1 cellular context compared by ENCODE assay signal in genomic region chr6:47655719-47656595, GRCh38.
TF ChIP-seq lines count a peak whose summit lies in the region.

No MANE protein-coding gene starts in this region.

TF ChIP-seq in HEK293, 187 proteins besides CTCF, POLR2A, EP300 and RAD21 (continued from another document and continues in another):
- TF ChIP-seq ZBTB11 (tag by site-specific recombination; conservative IDR thresholded peaks at IDR 0.05; ENCODE audit: low read depth), result no peak
- no peak for TF ChIP-seq AEBP2 (tag by site-specific recombination; IDR thresholded peaks at IDR 0.05; ENCODE audit: borderline replicate concordance)
- no peak for TF ChIP-seq ZNF132 (tag by site-specific recombination; IDR thresholded peaks at IDR 0.05; ENCODE audit: borderline replicate concordance)
- no peak for TF ChIP-seq ZSCAN4 (tag by site-specific recombination; IDR thresholded peaks at IDR 0.05)
- TF ChIP-seq ZNF560 (tag by site-specific recombination; IDR thresholded peaks at IDR 0.05; ENCODE audit: borderline replicate concordance), result no peak
- peak; percentile 47; the same call in 1 of the 2 replicates for TF ChIP-seq ZNF335 (tag by site-specific recombination; conservative IDR thresholded peaks at IDR 0.05)
- no peak for TF ChIP-seq ZNF529 (tag by site-specific recombination; IDR thresholded peaks at IDR 0.05; ENCODE audit: insufficient replicate concordance)
- no peak for TF ChIP-seq FEZF1 (tag by site-specific recombination; IDR thresholded peaks at IDR 0.05)
- TF ChIP-seq ZNF792 (tag by site-specific recombination; IDR thresholded peaks at IDR 0.05), result no peak
- no peak for TF ChIP-seq ZNF174 (tag by site-specific recombination; IDR thresholded peaks at IDR 0.05)
- TF ChIP-seq ZBTB44 (tag by site-specific recombination; IDR thresholded peaks at IDR 0.05), result peak; percentile 97
- no peak for TF ChIP-seq ZNF112 (tag by site-specific recombination; IDR thresholded peaks at IDR 0.05)
- TF ChIP-seq ZNF624 (tag by site-specific recombination; IDR thresholded peaks at IDR 0.05), result no peak
- TF ChIP-seq ZNF600 (tag by site-specific recombination; IDR thresholded peaks at IDR 0.05), result peak; percentile 81
- TF ChIP-seq ZBTB48 (tag by site-specific recombination; IDR thresholded peaks at IDR 0.05), result peak; percentile 59; the same call in 1 of the 2 replicates
- TF ChIP-seq ZNF266 (tag by site-specific recombination; IDR thresholded peaks at IDR 0.05; ENCODE audit: low read depth), result no peak
- no peak for TF ChIP-seq ZNF548 (tag by site-specific recombination; IDR thresholded peaks at IDR 0.05)
- no peak for TF ChIP-seq ZNF175 (tag by site-specific recombination; IDR thresholded peaks at IDR 0.05)
- TF ChIP-seq ZNF692 (tag by site-specific recombination; IDR thresholded peaks at IDR 0.05), result 0 out of 2 replicates have a peak, but pooled peaks have one; percentile 17
- no peak for TF ChIP-seq ZNF645 (tag by site-specific recombination; IDR thresholded peaks at IDR 0.05)
- no peak for TF ChIP-seq YY1 (tag by site-specific recombination; IDR thresholded peaks at IDR 0.05)
- TF ChIP-seq ZNF629 (tag by site-specific recombination; IDR thresholded peaks at IDR 0.05), result no peak
- no peak for TF ChIP-seq TRIM28 (IDR thresholded peaks at IDR 0.05; ENCODE audit: borderline replicate concordance, low read length)
- TF ChIP-seq SP3 (tag by site-specific recombination; IDR thresholded peaks at IDR 0.05), result 0 out of 2 replicates have a peak, but pooled peaks have one; percentile 25
- TF ChIP-seq HOXC10 (CRISPR knock-in tag; IDR thresholded peaks at IDR 0.05), result no peak
- TF ChIP-seq ZNF354C (tag by site-specific recombination; IDR thresholded peaks at IDR 0.05; ENCODE audit: borderline replicate concordance, low read depth), result no peak
- peak; percentile 91 for TF ChIP-seq ZNF394 (tag by site-specific recombination; IDR thresholded peaks at IDR 0.05; ENCODE audit: borderline replicate concordance)
- TF ChIP-seq EGR2 (tag by site-specific recombination; IDR thresholded peaks at IDR 0.05; ENCODE audit: low read depth), result no peak
- TF ChIP-seq PRDM2 (tag by site-specific recombination; IDR thresholded peaks at IDR 0.05; ENCODE audit: borderline replicate concordance), result no peak
- no peak for TF ChIP-seq HOXD13 (CRISPR knock-in tag; IDR thresholded peaks at IDR 0.05; ENCODE audit: borderline replicate concordance)
- TF ChIP-seq ZNF843 (tag by site-specific recombination; IDR thresholded peaks at IDR 0.05), result no peak
- peak; percentile 45; the same call in 1 of the 2 replicates for TF ChIP-seq KLF9 (tag by site-specific recombination; IDR thresholded peaks at IDR 0.05; ENCODE audit: low read depth)
- TF ChIP-seq MZF1 (tag by site-specific recombination; IDR thresholded peaks at IDR 0.05; ENCODE audit: borderline replicate concordance), result no peak
- TF ChIP-seq ZBTB21 (tag by site-specific recombination; IDR thresholded peaks at IDR 0.05), result no peak
- TF ChIP-seq ZNF654 (tag by site-specific recombination; IDR thresholded peaks at IDR 0.05; ENCODE audit: low read depth), result no peak
- TF ChIP-seq ZNF202 (tag by site-specific recombination; IDR thresholded peaks at IDR 0.05; ENCODE audit: borderline replicate concordance), result no peak
- no peak for TF ChIP-seq ELK4 (IDR thresholded peaks at IDR 0.05; ENCODE audit: borderline replicate concordance, low read depth, low read length)
- TF ChIP-seq ZNF596 (tag by site-specific recombination; IDR thresholded peaks at IDR 0.05), result no peak
- TF ChIP-seq REST (tag by site-specific recombination; IDR thresholded peaks at IDR 0.05), result no peak
